In the genomic region with DNA sequence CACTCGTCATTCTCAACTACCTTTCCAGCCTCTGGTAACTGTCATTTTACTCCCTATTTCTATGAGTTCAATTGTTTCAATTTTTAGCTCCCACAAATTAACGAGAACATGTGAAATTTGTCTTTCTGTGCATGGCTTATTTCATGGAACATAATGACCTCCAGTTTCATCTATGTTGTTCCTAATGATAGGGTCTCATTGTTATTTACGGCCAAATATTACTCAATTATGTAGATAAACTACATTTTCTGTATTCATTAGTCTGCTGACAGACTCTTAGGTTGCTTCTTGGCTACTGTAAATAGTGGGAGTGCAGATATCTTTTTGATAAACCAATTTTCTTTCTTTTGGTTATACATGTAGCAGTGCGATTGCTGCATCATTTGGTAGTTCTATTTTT, we compare ENCODE assay signal across 30 cellular contexts.
"Had no signal": no experiment of that assay in that cellular context is flagged by ENCODE, and none has a peak within 500 bp of the region (broad histone marks: within the 10 kb centered on the region; RNA-seq: fewer than 3 reads in every experiment).

No MANE protein-coding gene starts in this region.

- ATAC-seq: activated naive CD4-positive, alpha-beta T cell treated with anti-CD3 and anti-CD28 coated beads, Interleukin-2, amount 50 U/mL, for 72 hours; activated naive CD8-positive, alpha-beta T cell treated with anti-CD3 and anti-CD28 coated beads, Interleukin-2, amount 50 U/mL, for 24 hours; activated T-cell treated with anti-CD3 and anti-CD28 coated beads, Interleukin-2, amount 50 U/mL, for 4 hours; activated T-cell treated with anti-CD3 and anti-CD28 coated beads, Interleukin-2, amount 50 U/mL, for 72 hours; activated T-helper 17 cell treated with anti-CD3 and anti-CD28 coated beads, Interleukin-2, amount 50 U/mL, for 72 hours; body of pancreas had no signal

- H3K36me3 ChIP-seq: adrenal gland, ascending aorta, brain microvascular endothelial cell, breast epithelium, cardiac muscle cell had no signal

- H3K27me3 ChIP-seq: adrenal gland, ascending aorta, body of pancreas, brain microvascular endothelial cell, breast epithelium, cardiac muscle cell had no signal

- H3K4me3 ChIP-seq: adrenal gland, ascending aorta, body of pancreas, breast epithelium, cardiac muscle cell had no signal

- H3K4me1 ChIP-seq: adrenal gland, ascending aorta, body of pancreas, breast epithelium had no signal

- H3K27ac ChIP-seq: adrenal gland, ascending aorta, body of pancreas, brain microvascular endothelial cell, breast epithelium, cardiac muscle cell had no signal

- H3K9me3 ChIP-seq: adrenal gland, ascending aorta, body of pancreas had no signal

- DNase-seq: activated effector memory CD4-positive, alpha-beta T cell treated with anti-CD3 and anti-CD28 coated beads, Interleukin-2, amount 50 U/mL, for 16 hours; activated effector memory CD4-positive, alpha-beta T cell treated with Interleukin-2 at 50 U/mL for 16 hours; activated gamma-delta T cell; activated gamma-delta T cell treated with Interleukin-2 at 50 U/mL for 16 hours; activated naive CD4-positive, alpha-beta T cell; activated naive CD4-positive, alpha-beta T cell treated with anti-CD3 and anti-CD28 coated beads for 36 hours; activated naive CD4-positive, alpha-beta T cell treated with anti-CD3 and anti-CD28 coated beads, Interleukin-2, amount 10 ng/mL, durations not matched to agents 7 days and 5 days; activated naive CD4-positive, alpha-beta T cell treated with anti-CD3 and anti-CD28 coated beads, Interleukin-2, amount 50 U/mL, for 16 hours; activated naive CD4-positive, alpha-beta T cell treated with Interleukin-2 at 50 U/mL for 16 hours; activated naive CD8-positive, alpha-beta T cell treated with anti-CD3 and anti-CD28 coated beads for 36 hours; activated naive CD8-positive, alpha-beta T cell treated with anti-CD3 and anti-CD28 coated beads, Interleukin-2, amount 10 ng/mL, durations not matched to agents 7 days and 5 days; activated naive CD8-positive, alpha-beta T cell treated with anti-CD3 and anti-CD28 coated beads, Interleukin-2, amount 50 U/mL, for 24 hours; activated T-cell treated with anti-CD3 and anti-CD28 coated beads, Interleukin-2, amount 50 U/mL, for 4 hours; activated T-cell treated with anti-CD3 and anti-CD28 coated beads, Interleukin-2, amount 50 U/mL, for 48 hours; activated T-cell treated with anti-CD3 and anti-CD28 coated beads, Interleukin-2, amount 50 U/mL, for 72 hours; adrenal gland; amniotic stem cell; amygdala; anterior cingulate cortex; aorta; body of pancreas; brain microvascular endothelial cell; caudate nucleus; central memory CD4-positive, alpha-beta T cell; cerebellar nuclear complex had no signal
